22 cellular contexts compared by ENCODE assay signal in the genomic region with DNA sequence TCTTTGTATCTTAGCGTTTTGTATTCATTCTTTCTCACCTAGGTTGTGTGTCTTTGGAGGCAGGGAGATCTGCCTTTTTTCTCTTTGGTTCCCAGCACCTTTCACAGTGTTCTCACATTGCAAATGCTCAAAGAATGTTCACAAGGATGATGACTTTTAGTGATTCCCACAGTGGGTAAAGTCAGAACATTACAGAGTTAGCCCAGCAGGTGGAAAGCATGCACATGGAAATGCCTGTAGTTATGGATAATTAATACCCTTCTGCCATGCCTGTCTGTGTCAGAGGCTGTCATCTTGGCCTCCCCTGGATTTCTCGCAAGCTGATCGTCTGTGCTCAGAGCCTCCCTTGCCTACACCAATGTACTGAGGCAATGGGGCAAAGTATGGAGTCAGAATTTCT.
DNase-seq lines count a peak whose midpoint lies in the region; ATAC-seq, FAIRE-seq and TF ChIP-seq lines count a peak whose summit lies in the region.
"Had no signal": no experiment of that assay in that cellular context is flagged by ENCODE, and none has a peak within 500 bp of the region (broad histone marks: within the 10 kb centered on the region; RNA-seq: fewer than 3 reads in every experiment).

No MANE protein-coding gene starts in this region.

- TF ChIP-seq POLR2A in HCT116 (IDR thresholded peaks at IDR 0.05; ENCODE audit: borderline replicate concordance, extremely low read depth, insufficient read depth, insufficient read length), result no peak

- in situ Hi-C loops in KBM-7 (cut with MboI; ENCODE audit: low pct_unique_long_range_greater_than_20kb, low sequenced_read_pairs), result no loop called here

- no peak overlapping the region for H3K4me2 ChIP-seq in HCT116 (ENCODE audit: low read length)

- POLR2A ChIA-PET in HCT116 (lab: Charles Lee), result no interaction called here

- no peaks in the 10 kb centered on the region for H3K9me3 ChIP-seq in HCT116 (ENCODE audit: control insufficient read depth in 1 of 2, insufficient read depth in 1 of 2, low read depth in 1 of 2, low read length in 2 of 2)
- H3K9me3 ChIP-seq: colonic mucosa, left ventricle myocardium inferior, right atrium auricular region, tibial artery had no signal

- H3K9me2 ChIP-seq in HCT116 (ENCODE audit: insufficient read depth), result no peaks in the 10 kb centered on the region

- H3K9ac ChIP-seq in HCT116 (ENCODE audit: low read length), result no peak overlapping the region

- ATAC-seq in HCT116, result no peak
- ATAC-seq: activated naive CD8-positive, alpha-beta T cell treated with anti-CD3 and anti-CD28 coated beads, Interleukin-2, amount 50 U/mL, for 24 hours; esophagus mucosa; natural killer cell had no signal

- intact Hi-C loops in HCT116 (cut with micrococcal nuclease), result no loop called here

- TF ChIP-seq CTCF in HCT116 (IDR thresholded peaks at IDR 0.05 in 2 of 3, conservative IDR thresholded peaks at IDR 0.05 in 1 of 3; ENCODE audit: borderline replicate concordance in 1 of 3, insufficient read depth in 1 of 3, low read depth in 2 of 3, low read length in 2 of 3) (0 out of 6 replicates have a peak, but pooled peaks of 1 of the 3 experiments have one; percentile 15), fibroblast of mammary gland (conservative IDR thresholded peaks at IDR 0.05; ENCODE audit: control insufficient read depth, insufficient read depth, low read depth, low read length) (no peak), retinal pigment epithelial cell (conservative IDR thresholded peaks at IDR 0.05; ENCODE audit: low read depth, low read length) (peak; percentile 51)

- no peak for FAIRE-seq in RCC 7860 (lab: Jason Lieb, UNC)

- no TSS peak for BruUV-seq in HCT116 (replicated peaks; lab: Mats Ljungman, UMichigan)

- DNase-seq in HCT116 (ENCODE audit: low read depth, low spot score), result no peak
- DNase-seq in RCC 7860 (ENCODE audit: low spot score), result peak; percentile 18
- peak; percentile 43 for DNase-seq in fibroblast of mammary gland (ENCODE audit: low read depth)
- DNase-seq in retinal pigment epithelial cell (ENCODE audit: low read depth), result peak; percentile 64
- no peak for DNase-seq in effector CD4-positive, alpha-beta T cell
- no peak for DNase-seq in KBM-7
- DNase-seq in activated naive CD4-positive, alpha-beta T cell treated with Interleukin-2 at 50 U/mL for 16 hours, result no peak
- DNase-seq: activated CD4-positive, alpha-beta T cell treated with anti-CD3 and anti-CD28 coated beads, Interleukin-2, amount 50 U/mL, for 1 hour; activated naive CD8-positive, alpha-beta T cell treated with anti-CD3 and anti-CD28 coated beads, Interleukin-2, amount 50 U/mL, for 24 hours; activated T-cell treated with anti-CD3 and anti-CD28 coated beads, Interleukin-2, amount 50 U/mL, for 1 hour; colonic mucosa; H7; hippocampal formation; Kasumi-1; left ventricle myocardium inferior; natural killer cell; NCI-H2081 treated with DMSO at 0.1 percent for 48 hours; SHP77; stimulated activated CD4-positive, alpha-beta T cell treated with anti-CD3 and anti-CD28 coated beads, Interleukin-4, amount 100 ng/mL, for 24 hours; tibial artery had no signal

- H4K20me1 ChIP-seq in HCT116 (ENCODE audit: insufficient read depth), result no peaks in the 10 kb centered on the region

- no peak overlapping the region for H3K27ac ChIP-seq in HCT116 (ENCODE audit: low read depth, low read length)
- H3K27ac ChIP-seq: colonic mucosa, left ventricle myocardium inferior, right atrium auricular region, tibial artery had no signal

- RAD21 ChIA-PET in HCT116 (lab: Charles Lee; ENCODE audit: low non-redundant PET in 1 of 2, low total read pairs in 2 of 2, uncharacterized antibody in 2 of 2, unreplicated experiment in 2 of 2), result no interaction called here

- H3K4me3 ChIP-seq in HCT116 (replicated peaks in 1 of 2; ENCODE audit: low read depth in 1 of 2, low read length in 2 of 2) (no peak overlapping the region), fibroblast of mammary gland (ENCODE audit: control insufficient read depth, low read depth, low read length) (no peak overlapping the region), retinal pigment epithelial cell (ENCODE audit: low read length) (no peak overlapping the region)
- H3K4me3 ChIP-seq: colonic mucosa, left ventricle myocardium inferior, right atrium auricular region, tibial artery had no signal

- peaks cover 0 to 6% of the 10 kb centered on the region in 2 experiments; a peak in 1 of 4 replicates for H3K4me1 ChIP-seq in HCT116 (ENCODE audit: control insufficient read depth in 1 of 2, insufficient read depth in 2 of 2, low read length in 2 of 2)
- H3K4me1 ChIP-seq: colonic mucosa, left ventricle myocardium inferior, right atrium auricular region had no signal

- no peak overlapping the region for H2AFZ ChIP-seq in HCT116 (ENCODE audit: low read depth, low read length, poor library complexity, severe bottlenecking)

- peak; percentile 4; the same call in 1 of the 2 replicates for TF ChIP-seq RAD21 in HCT116 (IDR thresholded peaks at IDR 0.05; ENCODE audit: low read depth)

- CTCF ChIA-PET in HCT116 (lab: Charles Lee), result no interaction called here

- H3K27me3 ChIP-seq in HCT116 (ENCODE audit: insufficient read depth, low read length), result no peaks in the 10 kb centered on the region
- H3K27me3 ChIP-seq: colonic mucosa, right atrium auricular region, tibial artery had no signal

- H3K36me3 ChIP-seq in HCT116 (ENCODE audit: control insufficient read depth in 1 of 2, insufficient read depth in 2 of 2, low read length in 2 of 2), result no peaks in the 10 kb centered on the region
- H3K36me3 ChIP-seq: colonic mucosa, left ventricle myocardium inferior, right atrium auricular region, tibial artery had no signal

- H3K79me2 ChIP-seq in HCT116 (ENCODE audit: insufficient read depth, low read length), result no peaks in the 10 kb centered on the region

TF ChIP-seq in HCT116, 20 proteins besides CTCF, POLR2A, EP300 and RAD21 (continues in another document):
- no peak for TF ChIP-seq CBX3 (IDR thresholded peaks at IDR 0.05; ENCODE audit: low read depth)
- TF ChIP-seq ELF1 (IDR thresholded peaks at IDR 0.05; ENCODE audit: borderline replicate concordance, low read depth), result no peak
- TF ChIP-seq, protein P1, sequence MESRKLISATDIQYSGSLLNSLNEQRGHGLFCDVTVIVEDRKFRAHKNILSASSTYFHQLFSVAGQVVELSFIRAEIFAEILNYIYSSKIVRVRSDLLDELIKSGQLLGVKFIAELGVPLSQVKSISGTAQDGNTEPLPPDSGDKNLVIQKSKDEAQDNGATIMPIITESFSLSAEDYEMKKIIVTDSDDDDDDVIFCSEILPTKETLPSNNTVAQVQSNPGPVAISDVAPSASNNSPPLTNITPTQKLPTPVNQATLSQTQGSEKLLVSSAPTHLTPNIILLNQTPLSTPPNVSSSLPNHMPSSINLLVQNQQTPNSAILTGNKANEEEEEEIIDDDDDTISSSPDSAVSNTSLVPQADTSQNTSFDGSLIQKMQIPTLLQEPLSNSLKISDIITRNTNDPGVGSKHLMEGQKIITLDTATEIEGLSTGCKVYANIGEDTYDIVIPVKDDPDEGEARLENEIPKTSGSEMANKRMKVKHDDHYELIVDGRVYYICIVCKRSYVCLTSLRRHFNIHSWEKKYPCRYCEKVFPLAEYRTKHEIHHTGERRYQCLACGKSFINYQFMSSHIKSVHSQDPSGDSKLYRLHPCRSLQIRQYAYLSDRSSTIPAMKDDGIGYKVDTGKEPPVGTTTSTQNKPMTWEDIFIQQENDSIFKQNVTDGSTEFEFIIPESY (IDR thresholded peaks at IDR 0.05; ENCODE audit: extremely low read depth, insufficient replicate concordance, low read length), result no peak
- TF ChIP-seq, protein P2, sequence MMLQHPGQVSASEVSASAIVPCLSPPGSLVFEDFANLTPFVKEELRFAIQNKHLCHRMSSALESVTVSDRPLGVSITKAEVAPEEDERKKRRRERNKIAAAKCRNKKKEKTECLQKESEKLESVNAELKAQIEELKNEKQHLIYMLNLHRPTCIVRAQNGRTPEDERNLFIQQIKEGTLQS (IDR thresholded peaks at IDR 0.05), result no peak
- no peak for TF ChIP-seq EGR1 (IDR thresholded peaks at IDR 0.05; ENCODE audit: low read depth)
- no peak for TF ChIP-seq JUND (IDR thresholded peaks at IDR 0.05)
- TF ChIP-seq SIN3A (IDR thresholded peaks at IDR 0.05; ENCODE audit: low read depth), result no peak
- TF ChIP-seq, protein P3, sequence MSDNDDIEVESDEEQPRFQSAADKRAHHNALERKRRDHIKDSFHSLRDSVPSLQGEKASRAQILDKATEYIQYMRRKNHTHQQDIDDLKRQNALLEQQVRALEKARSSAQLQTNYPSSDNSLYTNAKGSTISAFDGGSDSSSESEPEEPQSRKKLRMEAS (IDR thresholded peaks at IDR 0.05), result no peak
- TF ChIP-seq FOSL1 (IDR thresholded peaks at IDR 0.05; ENCODE audit: low read depth), result no peak
- TF ChIP-seq TCF7L2 (IDR thresholded peaks at IDR 0.05; ENCODE audit: borderline replicate concordance, extremely low read depth, insufficient read depth, insufficient read length), result no peak
- TF ChIP-seq SP1 (IDR thresholded peaks at IDR 0.05; ENCODE audit: low read depth), result no peak
- no peak for TF ChIP-seq EZH2 (IDR thresholded peaks at IDR 0.05)
- TF ChIP-seq ZNF274 (IDR thresholded peaks at IDR 0.05; ENCODE audit: low read depth, low read length), result no peak
- TF ChIP-seq SRF (IDR thresholded peaks at IDR 0.05; ENCODE audit: low read depth), result no peak
- no peak for TF ChIP-seq YY1 (IDR thresholded peaks at IDR 0.05; ENCODE audit: extremely low read depth, insufficient replicate concordance, low read depth, low read length)

Comparison
In these comparisons a context has a peak if more than half of its experiments do, and no peak if none do; other contexts are left out.
1. DNase-seq: peak in RCC 7860 (single experiment), fibroblast of mammary gland (single experiment) and retinal pigment epithelial cell (single experiment); none in HCT116 (single experiment), effector CD4-positive, alpha-beta T cell (single experiment), KBM-7 (single experiment) and activated naive CD4-positive, alpha-beta T cell treated with Interleukin-2 at 50 U/mL for 16 hours (single experiment).